ENCODE assay signal across 21 cellular contexts in genomic region chr9:123597926-123598556, GRCh38.
A peak's percentile ranks its signal among the peaks of the same experiment; 100 is the strongest.
DNase-seq lines count a peak whose midpoint lies in the region; ATAC-seq, FAIRE-seq and TF ChIP-seq lines count a peak whose summit lies in the region.
"Had no signal": no experiment of that assay in that cellular context is flagged by ENCODE, and none has a peak within 500 bp of the region (broad histone marks: within the 10 kb centered on the region; RNA-seq: fewer than 3 reads in every experiment).

No MANE protein-coding gene starts in this region.

- H2AFZ ChIP-seq in HepG2 (ENCODE audit: low read length), result no peak overlapping the region

- H3K9ac ChIP-seq in HepG2 (ENCODE audit: insufficient read depth, low read depth, low read length), result no peak overlapping the region

- H3K9me3 ChIP-seq in HepG2 (ENCODE audit: low read length) (no peaks in the 10 kb centered on the region), right lobe of liver (no peaks in the 10 kb centered on the region), thyroid gland (no peaks in the 10 kb centered on the region)
- H3K9me3 ChIP-seq: SJSA1 had no signal

- DNase-seq in HepG2 (ENCODE audit: low spot score), result peak; percentile 23
- DNase-seq in right lobe of liver, result no peak
- peak; percentile 38 for DNase-seq in SK-N-DZ (ENCODE audit: low spot score)
- no peak for DNase-seq in left colon
- no peak for DNase-seq in Ammon's horn (ENCODE audit: low spot score)
- DNase-seq in putamen (ENCODE audit: low spot score), result no peak
- no peak for DNase-seq in thyroid gland
- DNase-seq: CD4-positive, CD25-positive, alpha-beta regulatory T cell; DMS 273 treated with DMSO at 0.1 percent for 48 hours; DMS79 treated with DMSO at 0.1 percent for 48 hours; H9; NCI-H187 treated with DMSO at 0.1 percent for 48 hours; NCI-H2107; NCI-H69; OCI-M1; SW 1271; T-helper 17 cell had no signal

- no peak overlapping the region for H3K4me2 ChIP-seq in HepG2 (ENCODE audit: low read depth, low read length)

- TF ChIP-seq RAD21 in HepG2 (CRISPR knock-in tag; IDR thresholded peaks at IDR 0.05), result no peak

- peaks cover 8% of the 10 kb centered on the region for H3K4me1 ChIP-seq in HepG2 (ENCODE audit: insufficient read depth, low read length)
- H3K4me1 ChIP-seq in right lobe of liver, result no peaks in the 10 kb centered on the region
- no peaks in the 10 kb centered on the region for H3K4me1 ChIP-seq in thyroid gland
- H3K4me1 ChIP-seq: SJSA1 had no signal

- no TSS peak for BruUV-seq in HepG2 (replicated peaks; lab: Mats Ljungman, UMichigan)

- TF ChIP-seq CTCF in HepG2 (CRISPR knock-in tag; IDR thresholded peaks at IDR 0.05) (peak; percentile 45), right lobe of liver (IDR thresholded peaks at IDR 0.05) (no peak), thyroid gland (IDR thresholded peaks at IDR 0.05) (no peak)

- intact Hi-C loops in HepG2 (cut with micrococcal nuclease; ENCODE audit: unreplicated experiment), result no loop called here
- intact Hi-C loops in right lobe of liver (cut with DNase I), result no loop called here
- intact Hi-C loops in left colon (cut with DNase I, micrococcal nuclease), result no loop called here
- intact Hi-C loops in thyroid gland (cut with DNase I), result no loop called here

- WGBS in HepG2 (ENCODE audit: low lambda C conversion rate), result 77% methylated on average over 3 of the region's 6 CpGs
- 100% methylated on average over 2 of the region's 6 CpGs for WGBS in right lobe of liver (ENCODE audit: insufficient coverage, low coverage, low lambda C conversion rate, missing lambda C conversion rate)
- WGBS in thyroid gland, 2 donors, result 88 to 89% methylated on average over 6 of the region's 6 CpGs

- H4K20me1 ChIP-seq in HepG2 (ENCODE audit: insufficient read depth, low read length), result no peaks in the 10 kb centered on the region

- no peak overlapping the region for H3K4me3 ChIP-seq in HepG2 (replicated peaks in 1 of 3; ENCODE audit: insufficient read depth in 1 of 3, low read depth in 2 of 3, low read length in 3 of 3)
- H3K4me3 ChIP-seq in right lobe of liver, result no peak overlapping the region
- H3K4me3 ChIP-seq in thyroid gland (replicated peaks in 1 of 3), result no peak overlapping the region
- H3K4me3 ChIP-seq: GM12878, SJSA1 had no signal

- ATAC-seq in HepG2, result peak; percentile 72
- no peak for ATAC-seq in right lobe of liver
- ATAC-seq in left colon, result peak; percentile 41
- ATAC-seq: GM12878, T-helper 17 cell had no signal

- H3K79me2 ChIP-seq in HepG2 (ENCODE audit: insufficient read depth, low read length), result no peaks in the 10 kb centered on the region

- no peak overlapping the region for H3K27ac ChIP-seq in HepG2 (ENCODE audit: extremely low read length, insufficient read depth, low read length)
- H3K27ac ChIP-seq in right lobe of liver, result no peak overlapping the region
- no peak overlapping the region for H3K27ac ChIP-seq in thyroid gland
- H3K27ac ChIP-seq: SJSA1 had no signal

- H3K36me3 ChIP-seq in HepG2 (replicated peaks in 1 of 2; ENCODE audit: control insufficient read depth in 1 of 2, insufficient read depth in 2 of 2, low read length in 2 of 2), result peaks cover 2 to 4% of the 10 kb centered on the region in 2 experiments; a peak in 2 of 5 replicates
- H3K36me3 ChIP-seq in right lobe of liver, result peaks cover 0 to 2% (median 0%) of the 10 kb centered on the region in 4 donors
- no peaks in the 10 kb centered on the region for H3K36me3 ChIP-seq in thyroid gland
- H3K36me3 ChIP-seq: SJSA1 had no signal

- CTCF ChIA-PET in HepG2 (lab: Yijun Ruan, JAX; ENCODE audit: low intra/inter-chr PET ratio, low total read pairs), result no interaction called here

- TF ChIP-seq EP300 in HepG2 (IDR thresholded peaks at IDR 0.05; ENCODE audit: low read depth in 2 of 2, low read length in 2 of 2), result no peak
- no peak for TF ChIP-seq EP300 in HepG2 (CRISPR knock-in tag; IDR thresholded peaks at IDR 0.05; ENCODE audit: borderline replicate concordance)

- TF ChIP-seq POLR2A in HepG2 (IDR thresholded peaks at IDR 0.05; ENCODE audit: insufficient read depth in 1 of 2, low read depth in 2 of 2, low read length in 2 of 2) (no peak), right lobe of liver (IDR thresholded peaks at IDR 0.05) (no peak), thyroid gland (IDR thresholded peaks at IDR 0.05) (no peak)

- no peaks in the 10 kb centered on the region for H3K27me3 ChIP-seq in HepG2 (ENCODE audit: control insufficient read depth in 1 of 2, insufficient read depth in 2 of 2, low read length in 2 of 2)
- H3K27me3 ChIP-seq in right lobe of liver, result no peaks in the 10 kb centered on the region
- no peaks in the 10 kb centered on the region for H3K27me3 ChIP-seq in thyroid gland
- H3K27me3 ChIP-seq: SJSA1 had no signal

- in situ Hi-C loops in HepG2 (cut with HindIII; ENCODE audit: extremely low pct_ligation_motif_present, low pct_unique_long_range_greater_than_20kb), result no loop called here

- FAIRE-seq in HepG2 (lab: Jason Lieb, UNC), result peak; percentile 36
- FAIRE-seq: A204.1, GM12878, RCC 7860 had no signal

- POLR2A ChIA-PET in HepG2 (lab: Yijun Ruan, JAX), result no interaction called here

TF ChIP-seq in HepG2, 621 proteins besides CTCF, POLR2A, EP300 and RAD21 (continues in another document):
- TF ChIP-seq STAG1 (CRISPR knock-in tag; IDR thresholded peaks at IDR 0.05) (peak; percentile 33; the same call in 1 of the 2 replicates), TCF7 (IDR thresholded peaks at IDR 0.05; ENCODE audit: low read depth) (peak; percentile 29; the same call in 1 of the 2 replicates), CHD4 (IDR thresholded peaks at IDR 0.05; ENCODE audit: borderline replicate concordance, low read length) (no peak), ARID3A (IDR thresholded peaks at IDR 0.05; ENCODE audit: low read depth, low read length) (no peak), ZNF501 (CRISPR knock-in tag; IDR thresholded peaks at IDR 0.05) (no peak), ZBTB25 (CRISPR knock-in tag; IDR thresholded peaks at IDR 0.05) (no peak), PHF20 (CRISPR knock-in tag; IDR thresholded peaks at IDR 0.05) (no peak), IRX3 (CRISPR knock-in tag; IDR thresholded peaks at IDR 0.05; ENCODE audit: borderline replicate concordance, low read depth) (no peak), ZNF546 (CRISPR knock-in tag; conservative IDR thresholded peaks at IDR 0.05) (no peak), FOXO4 (CRISPR knock-in tag; conservative IDR thresholded peaks at IDR 0.05) (no peak), NR1H2 (CRISPR knock-in tag; IDR thresholded peaks at IDR 0.05; ENCODE audit: borderline replicate concordance, low read depth) (no peak), ZNF800 (CRISPR knock-in tag; IDR thresholded peaks at IDR 0.05) (no peak), CENPT (CRISPR knock-in tag; IDR thresholded peaks at IDR 0.05; ENCODE audit: low read depth) (no peak), ZMYM3 (CRISPR knock-in tag; IDR thresholded peaks at IDR 0.05) (no peak), NR2F6 (IDR thresholded peaks at IDR 0.05) (peak; percentile 74), NR2F6 (CRISPR knock-in tag; IDR thresholded peaks at IDR 0.05) (peak; percentile 63), PITX1 (CRISPR knock-in tag; IDR thresholded peaks at IDR 0.05) (no peak), ZBTB1 (CRISPR knock-in tag; IDR thresholded peaks at IDR 0.05; ENCODE audit: borderline replicate concordance) (no peak)

Comparison
In these comparisons a context has a peak if more than half of its experiments do, and no peak if none do; other contexts are left out.
1. ATAC-seq: peak in HepG2 (single experiment) and left colon (single experiment); none in right lobe of liver (0 of 4).
2. DNase-seq: peak in HepG2 (single experiment) and SK-N-DZ (single experiment); none in right lobe of liver (0 of 3), left colon (0 of 2), Ammon's horn (single experiment), putamen (single experiment) and thyroid gland (0 of 2).